2 cellular contexts compared by ENCODE assay signal in the genomic region with DNA sequence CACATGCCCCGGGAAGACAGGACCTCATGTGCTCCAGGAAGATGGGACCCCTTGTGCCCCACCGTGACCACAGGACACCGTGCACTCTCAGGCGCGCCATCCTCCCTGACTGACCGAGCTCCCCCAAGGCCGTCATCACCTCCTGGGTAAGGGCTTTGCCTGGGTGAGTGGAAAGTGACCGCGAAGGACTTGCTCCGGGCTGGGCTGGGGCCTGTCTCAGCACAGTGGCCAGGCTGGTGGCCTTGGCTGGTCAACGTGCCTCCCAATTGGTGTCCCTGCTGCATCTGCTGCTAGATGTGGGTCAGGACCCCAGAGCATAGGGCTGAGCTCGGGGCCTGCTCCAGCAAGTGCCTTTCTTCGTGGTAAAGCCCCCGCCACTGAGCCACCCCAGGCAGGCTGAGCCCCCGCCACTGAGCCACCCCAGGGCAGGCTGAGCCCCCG.
TF ChIP-seq lines count a peak whose summit lies in the region.

No MANE protein-coding gene starts in this region.

TF ChIP-seq in HepG2, 621 proteins besides CTCF, POLR2A, EP300 and RAD21 (continues in another document):
- TF ChIP-seq, protein P1, sequence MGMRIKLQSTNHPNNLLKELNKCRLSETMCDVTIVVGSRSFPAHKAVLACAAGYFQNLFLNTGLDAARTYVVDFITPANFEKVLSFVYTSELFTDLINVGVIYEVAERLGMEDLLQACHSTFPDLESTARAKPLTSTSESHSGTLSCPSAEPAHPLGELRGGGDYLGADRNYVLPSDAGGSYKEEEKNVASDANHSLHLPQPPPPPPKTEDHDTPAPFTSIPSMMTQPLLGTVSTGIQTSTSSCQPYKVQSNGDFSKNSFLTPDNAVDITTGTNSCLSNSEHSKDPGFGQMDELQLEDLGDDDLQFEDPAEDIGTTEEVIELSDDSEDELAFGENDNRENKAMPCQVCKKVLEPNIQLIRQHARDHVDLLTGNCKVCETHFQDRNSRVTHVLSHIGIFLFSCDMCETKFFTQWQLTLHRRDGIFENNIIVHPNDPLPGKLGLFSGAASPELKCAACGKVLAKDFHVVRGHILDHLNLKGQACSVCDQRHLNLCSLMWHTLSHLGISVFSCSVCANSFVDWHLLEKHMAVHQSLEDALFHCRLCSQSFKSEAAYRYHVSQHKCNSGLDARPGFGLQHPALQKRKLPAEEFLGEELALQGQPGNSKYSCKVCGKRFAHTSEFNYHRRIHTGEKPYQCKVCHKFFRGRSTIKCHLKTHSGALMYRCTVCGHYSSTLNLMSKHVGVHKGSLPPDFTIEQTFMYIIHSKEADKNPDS (CRISPR knock-in tag; IDR thresholded peaks at IDR 0.05): no peak
- TF ChIP-seq PITX1 (CRISPR knock-in tag; IDR thresholded peaks at IDR 0.05) (no peak), ZNF234 (CRISPR knock-in tag; conservative IDR thresholded peaks at IDR 0.05) (no peak), NCOA5 (CRISPR knock-in tag; IDR thresholded peaks at IDR 0.05) (no peak), HNRNPH1 (optimal IDR thresholded peaks at IDR 0.05; ENCODE audit: low read depth, low read length) (no peak), MED1 (CRISPR knock-in tag; IDR thresholded peaks at IDR 0.05) (no peak)
- TF ChIP-seq, protein P2, sequence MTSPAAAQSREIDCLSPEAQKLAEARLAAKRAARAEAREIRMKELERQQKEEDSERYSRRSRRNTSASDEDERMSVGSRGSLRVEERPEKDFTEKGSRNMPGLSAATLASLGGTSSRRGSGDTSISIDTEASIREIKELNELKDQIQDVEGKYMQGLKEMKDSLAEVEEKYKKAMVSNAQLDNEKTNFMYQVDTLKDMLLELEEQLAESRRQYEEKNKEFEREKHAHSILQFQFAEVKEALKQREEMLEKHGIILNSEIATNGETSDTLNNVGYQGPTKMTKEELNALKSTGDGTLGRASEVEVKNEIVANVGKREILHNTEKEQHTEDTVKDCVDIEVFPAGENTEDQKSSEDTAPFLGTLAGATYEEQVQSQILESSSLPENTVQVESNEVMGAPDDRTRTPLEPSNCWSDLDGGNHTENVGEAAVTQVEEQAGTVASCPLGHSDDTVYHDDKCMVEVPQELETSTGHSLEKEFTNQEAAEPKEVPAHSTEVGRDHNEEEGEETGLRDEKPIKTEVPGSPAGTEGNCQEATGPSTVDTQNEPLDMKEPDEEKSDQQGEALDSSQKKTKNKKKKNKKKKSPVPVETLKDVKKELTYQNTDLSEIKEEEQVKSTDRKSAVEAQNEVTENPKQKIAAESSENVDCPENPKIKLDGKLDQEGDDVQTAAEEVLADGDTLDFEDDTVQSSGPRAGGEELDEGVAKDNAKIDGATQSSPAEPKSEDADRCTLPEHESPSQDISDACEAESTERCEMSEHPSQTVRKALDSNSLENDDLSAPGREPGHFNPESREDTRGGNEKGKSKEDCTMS (CRISPR knock-in tag; conservative IDR thresholded peaks at IDR 0.05): no peak
- TF ChIP-seq, protein P3, sequence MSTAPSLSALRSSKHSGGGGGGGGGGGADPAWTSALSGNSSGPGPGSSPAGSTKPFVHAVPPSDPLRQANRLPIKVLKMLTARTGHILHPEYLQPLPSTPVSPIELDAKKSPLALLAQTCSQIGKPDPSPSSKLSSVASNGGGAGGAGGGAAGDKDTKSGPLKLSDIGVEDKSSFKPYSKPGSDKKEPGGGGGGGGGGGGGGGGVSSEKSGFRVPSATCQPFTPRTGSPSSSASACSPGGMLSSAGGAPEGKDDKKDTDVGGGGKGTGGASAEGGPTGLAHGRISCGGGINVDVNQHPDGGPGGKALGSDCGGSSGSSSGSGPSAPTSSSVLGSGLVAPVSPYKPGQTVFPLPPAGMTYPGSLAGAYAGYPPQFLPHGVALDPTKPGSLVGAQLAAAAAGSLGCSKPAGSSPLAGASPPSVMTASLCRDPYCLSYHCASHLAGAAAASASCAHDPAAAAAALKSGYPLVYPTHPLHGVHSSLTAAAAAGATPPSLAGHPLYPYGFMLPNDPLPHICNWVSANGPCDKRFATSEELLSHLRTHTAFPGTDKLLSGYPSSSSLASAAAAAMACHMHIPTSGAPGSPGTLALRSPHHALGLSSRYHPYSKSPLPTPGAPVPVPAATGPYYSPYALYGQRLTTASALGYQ (CRISPR knock-in tag; IDR thresholded peaks at IDR 0.05): no peak
- TF ChIP-seq, protein P4, sequence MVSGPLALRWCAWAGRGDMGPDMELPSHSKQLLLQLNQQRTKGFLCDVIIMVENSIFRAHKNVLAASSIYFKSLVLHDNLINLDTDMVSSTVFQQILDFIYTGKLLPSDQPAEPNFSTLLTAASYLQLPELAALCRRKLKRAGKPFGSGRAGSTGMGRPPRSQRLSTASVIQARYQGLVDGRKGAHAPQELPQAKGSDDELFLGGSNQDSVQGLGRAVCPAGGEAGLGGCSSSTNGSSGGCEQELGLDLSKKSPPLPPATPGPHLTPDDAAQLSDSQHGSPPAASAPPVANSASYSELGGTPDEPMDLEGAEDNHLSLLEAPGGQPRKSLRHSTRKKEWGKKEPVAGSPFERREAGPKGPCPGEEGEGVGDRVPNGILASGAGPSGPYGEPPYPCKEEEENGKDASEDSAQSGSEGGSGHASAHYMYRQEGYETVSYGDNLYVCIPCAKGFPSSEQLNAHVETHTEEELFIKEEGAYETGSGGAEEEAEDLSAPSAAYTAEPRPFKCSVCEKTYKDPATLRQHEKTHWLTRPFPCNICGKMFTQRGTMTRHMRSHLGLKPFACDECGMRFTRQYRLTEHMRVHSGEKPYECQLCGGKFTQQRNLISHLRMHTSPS (CRISPR knock-in tag; IDR thresholded peaks at IDR 0.05; ENCODE audit: low read depth): no peak
- TF ChIP-seq, protein P5, sequence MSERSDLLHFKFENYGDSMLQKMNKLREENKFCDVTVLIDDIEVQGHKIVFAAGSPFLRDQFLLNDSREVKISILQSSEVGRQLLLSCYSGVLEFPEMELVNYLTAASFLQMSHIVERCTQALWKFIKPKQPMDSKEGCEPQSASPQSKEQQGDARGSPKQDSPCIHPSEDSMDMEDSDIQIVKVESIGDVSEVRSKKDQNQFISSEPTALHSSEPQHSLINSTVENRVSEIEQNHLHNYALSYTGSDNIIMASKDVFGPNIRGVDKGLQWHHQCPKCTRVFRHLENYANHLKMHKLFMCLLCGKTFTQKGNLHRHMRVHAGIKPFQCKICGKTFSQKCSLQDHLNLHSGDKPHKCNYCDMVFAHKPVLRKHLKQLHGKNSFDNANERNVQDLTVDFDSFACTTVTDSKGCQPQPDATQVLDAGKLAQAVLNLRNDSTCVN (CRISPR knock-in tag; IDR thresholded peaks at IDR 0.05; ENCODE audit: borderline replicate concordance): no peak
- TF ChIP-seq, protein P6, sequence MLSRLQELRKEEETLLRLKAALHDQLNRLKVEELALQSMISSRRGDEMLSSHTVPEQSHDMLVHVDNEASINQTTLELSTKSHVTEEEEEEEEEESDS (CRISPR knock-in tag; IDR thresholded peaks at IDR 0.05; ENCODE audit: borderline replicate concordance): no peak
- TF ChIP-seq, protein P7, sequence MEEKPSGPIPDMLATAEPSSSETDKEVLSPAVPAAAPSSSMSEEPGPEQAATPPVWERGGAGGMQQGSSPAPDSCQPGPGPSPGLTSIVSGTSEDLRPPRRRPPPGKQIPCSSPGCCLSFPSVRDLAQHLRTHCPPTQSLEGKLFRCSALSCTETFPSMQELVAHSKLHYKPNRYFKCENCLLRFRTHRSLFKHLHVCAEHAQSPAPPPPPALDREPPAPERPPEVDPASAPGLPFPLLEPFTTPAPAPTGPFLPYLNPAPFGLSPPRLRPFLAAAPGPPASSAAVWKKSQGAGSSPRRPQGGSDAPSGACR (CRISPR knock-in tag; IDR thresholded peaks at IDR 0.05): no peak

TF ChIP-seq in H1, 55 proteins besides CTCF, POLR2A, EP300 and RAD21:
- no peak for TF ChIP-seq CREB1 (IDR thresholded peaks at IDR 0.05)
- TF ChIP-seq TAF7 (optimal IDR thresholded peaks at IDR 0.05; ENCODE audit: borderline replicate concordance, low read depth, low read length): no peak
- TF ChIP-seq, protein P8, sequence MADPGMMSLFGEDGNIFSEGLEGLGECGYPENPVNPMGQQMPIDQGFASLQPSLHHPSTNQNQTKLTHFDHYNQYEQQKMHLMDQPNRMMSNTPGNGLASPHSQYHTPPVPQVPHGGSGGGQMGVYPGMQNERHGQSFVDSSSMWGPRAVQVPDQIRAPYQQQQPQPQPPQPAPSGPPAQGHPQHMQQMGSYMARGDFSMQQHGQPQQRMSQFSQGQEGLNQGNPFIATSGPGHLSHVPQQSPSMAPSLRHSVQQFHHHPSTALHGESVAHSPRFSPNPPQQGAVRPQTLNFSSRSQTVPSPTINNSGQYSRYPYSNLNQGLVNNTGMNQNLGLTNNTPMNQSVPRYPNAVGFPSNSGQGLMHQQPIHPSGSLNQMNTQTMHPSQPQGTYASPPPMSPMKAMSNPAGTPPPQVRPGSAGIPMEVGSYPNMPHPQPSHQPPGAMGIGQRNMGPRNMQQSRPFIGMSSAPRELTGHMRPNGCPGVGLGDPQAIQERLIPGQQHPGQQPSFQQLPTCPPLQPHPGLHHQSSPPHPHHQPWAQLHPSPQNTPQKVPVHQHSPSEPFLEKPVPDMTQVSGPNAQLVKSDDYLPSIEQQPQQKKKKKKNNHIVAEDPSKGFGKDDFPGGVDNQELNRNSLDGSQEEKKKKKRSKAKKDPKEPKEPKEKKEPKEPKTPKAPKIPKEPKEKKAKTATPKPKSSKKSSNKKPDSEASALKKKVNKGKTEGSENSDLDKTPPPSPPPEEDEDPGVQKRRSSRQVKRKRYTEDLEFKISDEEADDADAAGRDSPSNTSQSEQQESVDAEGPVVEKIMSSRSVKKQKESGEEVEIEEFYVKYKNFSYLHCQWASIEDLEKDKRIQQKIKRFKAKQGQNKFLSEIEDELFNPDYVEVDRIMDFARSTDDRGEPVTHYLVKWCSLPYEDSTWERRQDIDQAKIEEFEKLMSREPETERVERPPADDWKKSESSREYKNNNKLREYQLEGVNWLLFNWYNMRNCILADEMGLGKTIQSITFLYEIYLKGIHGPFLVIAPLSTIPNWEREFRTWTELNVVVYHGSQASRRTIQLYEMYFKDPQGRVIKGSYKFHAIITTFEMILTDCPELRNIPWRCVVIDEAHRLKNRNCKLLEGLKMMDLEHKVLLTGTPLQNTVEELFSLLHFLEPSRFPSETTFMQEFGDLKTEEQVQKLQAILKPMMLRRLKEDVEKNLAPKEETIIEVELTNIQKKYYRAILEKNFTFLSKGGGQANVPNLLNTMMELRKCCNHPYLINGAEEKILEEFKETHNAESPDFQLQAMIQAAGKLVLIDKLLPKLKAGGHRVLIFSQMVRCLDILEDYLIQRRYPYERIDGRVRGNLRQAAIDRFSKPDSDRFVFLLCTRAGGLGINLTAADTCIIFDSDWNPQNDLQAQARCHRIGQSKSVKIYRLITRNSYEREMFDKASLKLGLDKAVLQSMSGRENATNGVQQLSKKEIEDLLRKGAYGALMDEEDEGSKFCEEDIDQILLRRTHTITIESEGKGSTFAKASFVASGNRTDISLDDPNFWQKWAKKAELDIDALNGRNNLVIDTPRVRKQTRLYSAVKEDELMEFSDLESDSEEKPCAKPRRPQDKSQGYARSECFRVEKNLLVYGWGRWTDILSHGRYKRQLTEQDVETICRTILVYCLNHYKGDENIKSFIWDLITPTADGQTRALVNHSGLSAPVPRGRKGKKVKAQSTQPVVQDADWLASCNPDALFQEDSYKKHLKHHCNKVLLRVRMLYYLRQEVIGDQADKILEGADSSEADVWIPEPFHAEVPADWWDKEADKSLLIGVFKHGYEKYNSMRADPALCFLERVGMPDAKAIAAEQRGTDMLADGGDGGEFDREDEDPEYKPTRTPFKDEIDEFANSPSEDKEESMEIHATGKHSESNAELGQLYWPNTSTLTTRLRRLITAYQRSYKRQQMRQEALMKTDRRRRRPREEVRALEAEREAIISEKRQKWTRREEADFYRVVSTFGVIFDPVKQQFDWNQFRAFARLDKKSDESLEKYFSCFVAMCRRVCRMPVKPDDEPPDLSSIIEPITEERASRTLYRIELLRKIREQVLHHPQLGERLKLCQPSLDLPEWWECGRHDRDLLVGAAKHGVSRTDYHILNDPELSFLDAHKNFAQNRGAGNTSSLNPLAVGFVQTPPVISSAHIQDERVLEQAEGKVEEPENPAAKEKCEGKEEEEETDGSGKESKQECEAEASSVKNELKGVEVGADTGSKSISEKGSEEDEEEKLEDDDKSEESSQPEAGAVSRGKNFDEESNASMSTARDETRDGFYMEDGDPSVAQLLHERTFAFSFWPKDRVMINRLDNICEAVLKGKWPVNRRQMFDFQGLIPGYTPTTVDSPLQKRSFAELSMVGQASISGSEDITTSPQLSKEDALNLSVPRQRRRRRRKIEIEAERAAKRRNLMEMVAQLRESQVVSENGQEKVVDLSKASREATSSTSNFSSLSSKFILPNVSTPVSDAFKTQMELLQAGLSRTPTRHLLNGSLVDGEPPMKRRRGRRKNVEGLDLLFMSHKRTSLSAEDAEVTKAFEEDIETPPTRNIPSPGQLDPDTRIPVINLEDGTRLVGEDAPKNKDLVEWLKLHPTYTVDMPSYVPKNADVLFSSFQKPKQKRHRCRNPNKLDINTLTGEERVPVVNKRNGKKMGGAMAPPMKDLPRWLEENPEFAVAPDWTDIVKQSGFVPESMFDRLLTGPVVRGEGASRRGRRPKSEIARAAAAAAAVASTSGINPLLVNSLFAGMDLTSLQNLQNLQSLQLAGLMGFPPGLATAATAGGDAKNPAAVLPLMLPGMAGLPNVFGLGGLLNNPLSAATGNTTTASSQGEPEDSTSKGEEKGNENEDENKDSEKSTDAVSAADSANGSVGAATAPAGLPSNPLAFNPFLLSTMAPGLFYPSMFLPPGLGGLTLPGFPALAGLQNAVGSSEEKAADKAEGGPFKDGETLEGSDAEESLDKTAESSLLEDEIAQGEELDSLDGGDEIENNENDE (IDR thresholded peaks at IDR 0.05; ENCODE audit: insufficient replicate concordance, low read length): no peak
